ENCODE assay signal across 8 cellular contexts in genomic region chr12:111767362-111768158, GRCh38. TPM values are rescaled to one million over a fixed set of nuclear protein-coding genes. Genes with fewer than 3 reads are reported as not detected.
DNase-seq lines count a peak whose midpoint lies in the region; ATAC-seq lines count a peak whose summit lies in the region.

No MANE protein-coding gene starts in this region.

- WGBS in right cardiac atrium = 5% methylated on average over 18 of the region's 18 CpGs

- H3K27ac Mint-ChIP-seq in T-helper 2 cell treated with Interferon-gamma antibody and Interleukin-4, amounts not matched to agents 5 μg/mL and 100 μg/mL, for 36 hours = peak overlapping the region; percentile 5
- peak overlapping the region; percentile 30 for H3K27ac Mint-ChIP-seq in activated T-helper 17 cell treated with anti-CD3 and anti-CD28 coated beads, Interleukin-2, amount 50 U/mL, for 72 hours

- H3K4me3 ChIP-seq in right cardiac atrium (ENCODE audit: low read length) = peak overlapping the region; percentile 77
- H3K4me3 ChIP-seq in skeletal muscle cell (ENCODE audit: low read depth, low read length) = peak overlapping the region; percentile 74

- peaks cover 28% of the 10 kb centered on the region for H3K27me3 Mint-ChIP-seq in T-helper 2 cell treated with Interferon-gamma antibody and Interleukin-4, amounts not matched to agents 5 μg/mL and 100 μg/mL, for 36 hours (ENCODE audit: low read depth)
- H3K27me3 Mint-ChIP-seq in activated T-helper 17 cell treated with anti-CD3 and anti-CD28 coated beads, Interleukin-2, amount 50 U/mL, for 72 hours = peaks cover 29% of the 10 kb centered on the region

- peaks cover 8% of the 10 kb centered on the region for H3K4me1 Mint-ChIP-seq in T-helper 2 cell treated with Interferon-gamma antibody and Interleukin-4, amounts not matched to agents 5 μg/mL and 100 μg/mL, for 36 hours (ENCODE audit: low read depth)
- peaks cover 13% of the 10 kb centered on the region for H3K4me1 Mint-ChIP-seq in activated T-helper 17 cell treated with anti-CD3 and anti-CD28 coated beads, Interleukin-2, amount 50 U/mL, for 72 hours

- no peaks in the 10 kb centered on the region for H3K27me3 ChIP-seq in right cardiac atrium (ENCODE audit: control insufficient read depth, insufficient read depth)

- peaks cover 1% of the 10 kb centered on the region for H3K36me3 Mint-ChIP-seq in T-helper 2 cell treated with Interferon-gamma antibody and Interleukin-4, amounts not matched to agents 5 μg/mL and 100 μg/mL, for 36 hours (ENCODE audit: low read depth)
- no peaks in the 10 kb centered on the region for H3K36me3 Mint-ChIP-seq in activated T-helper 17 cell treated with anti-CD3 and anti-CD28 coated beads, Interleukin-2, amount 50 U/mL, for 72 hours (ENCODE audit: low read depth)

- no peaks in the 10 kb centered on the region for H3K9me3 Mint-ChIP-seq in T-helper 2 cell treated with Interferon-gamma antibody and Interleukin-4, amounts not matched to agents 5 μg/mL and 100 μg/mL, for 36 hours
- H3K9me3 Mint-ChIP-seq in activated T-helper 17 cell treated with anti-CD3 and anti-CD28 coated beads, Interleukin-2, amount 50 U/mL, for 72 hours = no peaks in the 10 kb centered on the region

- H3K9me3 ChIP-seq in right cardiac atrium (ENCODE audit: control insufficient read depth, low read length) = no peaks in the 10 kb centered on the region

- peak overlapping the region; percentile 64 for H3K27ac ChIP-seq in right cardiac atrium (ENCODE audit: low read length)

- intact Hi-C loops in right cardiac atrium (cut with DNase I) = no loop called here

- peak; percentile 44 for ATAC-seq in activated T-helper 17 cell treated with anti-CD3 and anti-CD28 coated beads, Interleukin-2, amount 50 U/mL, for 72 hours (replicated peaks)
- ATAC-seq in right cardiac atrium = peak; percentile 8 to 54

- peak overlapping the region; percentile 77 for H3K4me3 Mint-ChIP-seq in T-helper 2 cell treated with Interferon-gamma antibody and Interleukin-4, amounts not matched to agents 5 μg/mL and 100 μg/mL, for 36 hours
- peak overlapping the region; percentile 73 for H3K4me3 Mint-ChIP-seq in activated T-helper 17 cell treated with anti-CD3 and anti-CD28 coated beads, Interleukin-2, amount 50 U/mL, for 72 hours

- peaks cover 2% of the 10 kb centered on the region for H3K4me1 ChIP-seq in right cardiac atrium (ENCODE audit: control insufficient read depth, insufficient read depth, low read length)

- DNase-seq in T-helper 2 cell treated with Interferon-gamma antibody and Interleukin-4, amounts not matched to agents 5 μg/mL and 100 μg/mL, for 36 hours (ENCODE audit: low spot score) = no peak
- no peak for DNase-seq in T-helper 2 cell
- peak in 2 of 3 donors; percentile 72 for DNase-seq in right cardiac atrium
- DNase-seq in skeletal muscle cell (ENCODE audit: low read depth) = no peak
- no peak for DNase-seq in dedifferentiated amniotic fluid mesenchymal stem cell (ENCODE audit: extremely low spot score)
- DNase-seq in mucosa of gallbladder (ENCODE audit: low spot score) = no peak
- no peak for DNase-seq in cerebellar nuclear complex (lab: John Stamatoyannopoulos, UW)

RNA-seq across cellular contexts. Expression of gene ALDH2, which starts 0.8 kb away (rescaled TPM):
- total RNA-seq in activated T-helper 17 cell treated with anti-CD3 and anti-CD28 coated beads, Interleukin-2, amount 50 U/mL, for 72 hours = 1 to 10 TPM in 1 of 2 donors, under 1 TPM in 1; 0.43 to 2.0 TPM
- total RNA-seq in right cardiac atrium = 100 to 1,000 TPM; 307 to 423 (median 349) TPM
- 284 TPM for polyA plus RNA-seq in right cardiac atrium
- 259 TPM for total RNA-seq in mucosa of gallbladder

Comparison
In these comparisons a context has a peak if more than half of its experiments do, and no peak if none do; other contexts are left out.
1. DNase-seq: peak in right cardiac atrium (2 of 3); none in T-helper 2 cell treated with Interferon-gamma antibody and Interleukin-4, amounts not matched to agents 5 μg/mL and 100 μg/mL, for 36 hours (single experiment), T-helper 2 cell (0 of 5), skeletal muscle cell (single experiment), dedifferentiated amniotic fluid mesenchymal stem cell (single experiment), mucosa of gallbladder (single experiment) and cerebellar nuclear complex (0 of 2).
2. RNA of gene ALDH2, which starts 0.8 kb away (total RNA-seq): 307 to 423 TPM in right cardiac atrium and 259 TPM in mucosa of gallbladder (single experiment); 0.43 to 2.0 TPM in activated T-helper 17 cell treated with anti-CD3 and anti-CD28 coated beads, Interleukin-2, amount 50 U/mL, for 72 hours; every median in the first group is over 10 times any median in the second.